ENCODE assay signal across 11 cellular contexts in the genomic region with DNA sequence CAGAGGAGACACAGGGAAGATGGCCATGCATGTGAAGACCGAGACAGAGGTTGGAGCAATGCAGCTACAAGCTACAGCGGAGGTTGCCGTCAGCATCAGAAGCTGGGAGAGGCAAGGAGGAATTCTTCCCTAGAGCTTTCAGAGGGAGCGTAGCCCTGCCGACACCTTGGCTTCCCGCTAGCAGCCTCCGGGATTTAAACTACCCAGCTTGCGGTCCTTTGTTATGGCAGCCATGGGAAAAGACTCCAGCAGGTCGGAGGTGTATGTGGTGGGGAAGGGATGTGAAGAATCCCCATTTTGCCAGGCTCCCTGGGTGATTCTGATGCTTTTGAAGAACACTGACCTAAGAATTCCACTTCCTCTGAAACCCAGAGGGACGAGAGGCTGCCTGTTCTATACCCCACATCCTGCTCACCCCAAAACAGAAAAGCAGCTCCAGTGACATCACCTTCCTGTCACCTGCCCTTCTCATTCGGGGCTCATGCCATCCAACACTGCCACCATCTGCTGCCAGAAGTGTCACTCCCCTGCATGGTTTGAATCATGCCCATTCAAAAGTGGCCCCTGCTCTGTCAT. TPM values are rescaled to one million over a fixed set of nuclear protein-coding genes. Genes with fewer than 3 reads are reported as not detected.
DNase-seq lines count a peak whose midpoint lies in the region; ATAC-seq and TF ChIP-seq lines count a peak whose summit lies in the region.
"Had no signal": no experiment of that assay in that cellular context is flagged by ENCODE, and none has a peak within 500 bp of the region (broad histone marks: within the 10 kb centered on the region; RNA-seq: fewer than 3 reads in every experiment).

No MANE protein-coding gene starts in this region.

- H3K27ac Mint-ChIP-seq in CD4-positive, CD25-positive, alpha-beta regulatory T cell: peak overlapping the region; percentile 76 to 98 (median 94)
- peak overlapping the region; percentile 65 for H3K27ac Mint-ChIP-seq in activated CD4-positive, alpha-beta memory T cell treated with anti-CD3 and anti-CD28 coated beads, Interleukin-2, amount 10 ng/mL, durations not matched to agents 7 days and 5 days

- no peak overlapping the region for H3K23ac ChIP-seq in neuronal stem cell (ENCODE audit: low read depth, low read length, poor library complexity)

- H3K4me1 ChIP-seq in CD4-positive, CD25-positive, alpha-beta regulatory T cell (ENCODE audit: control insufficient read depth, insufficient read depth, low read length, poor library complexity, severe bottlenecking): peaks cover 44% of the 10 kb centered on the region
- peaks cover 10 to 13% of the 10 kb centered on the region in 2 donors for H3K4me1 ChIP-seq in neuronal stem cell (ENCODE audit: control insufficient read depth in 2 of 2, insufficient read depth in 1 of 2, low read depth in 1 of 2, low read length in 2 of 2)

- no peak overlapping the region for H2AK5ac ChIP-seq in neuronal stem cell (ENCODE audit: low read depth, low read length)

- no peak overlapping the region for H2AFZ ChIP-seq in neuronal stem cell (ENCODE audit: low read length)

- H3K4me3 Mint-ChIP-seq in CD4-positive, CD25-positive, alpha-beta regulatory T cell: peak overlapping the region; percentile 29 to 97 (median 72)
- no peak overlapping the region for H3K4me3 Mint-ChIP-seq in activated CD4-positive, alpha-beta memory T cell treated with anti-CD3 and anti-CD28 coated beads, Interleukin-2, amount 10 ng/mL, durations not matched to agents 7 days and 5 days

- no peak overlapping the region for H3K4ac ChIP-seq in neuronal stem cell (ENCODE audit: low read length)

- no peaks in the 10 kb centered on the region for H3K36me3 Mint-ChIP-seq in CD4-positive, CD25-positive, alpha-beta regulatory T cell
- peaks cover 6% of the 10 kb centered on the region for H3K36me3 Mint-ChIP-seq in activated CD4-positive, alpha-beta memory T cell treated with anti-CD3 and anti-CD28 coated beads, Interleukin-2, amount 10 ng/mL, durations not matched to agents 7 days and 5 days (ENCODE audit: low read depth)
- H3K36me3 Mint-ChIP-seq: IgD-negative memory B cell had no signal

- H3K36me3 ChIP-seq in CD4-positive, CD25-positive, alpha-beta regulatory T cell (ENCODE audit: control insufficient read depth, insufficient read depth, low read length): no peaks in the 10 kb centered on the region
- no peaks in the 10 kb centered on the region for H3K36me3 ChIP-seq in neuronal stem cell (replicated peaks in 1 of 2; ENCODE audit: control insufficient read depth in 2 of 2, insufficient read depth in 2 of 2, low read length in 2 of 2)
- H3K36me3 ChIP-seq: esophagus muscularis mucosa had no signal

- H3K27me3 ChIP-seq in CD4-positive, CD25-positive, alpha-beta regulatory T cell (ENCODE audit: control insufficient read depth, insufficient read depth, low read length): peaks cover 1% of the 10 kb centered on the region
- peaks cover 4 to 35% (median 4%) of the 10 kb centered on the region in 3 experiments for H3K27me3 ChIP-seq in neuronal stem cell (ENCODE audit: control insufficient read depth in 3 of 3, insufficient read depth in 3 of 3, low read depth in 1 of 3, low read length in 3 of 3)

- peak overlapping the region; percentile 74 for H3K27ac ChIP-seq in CD4-positive, CD25-positive, alpha-beta regulatory T cell (ENCODE audit: insufficient read depth, low read length, poor library complexity, severe bottlenecking)
- H3K27ac ChIP-seq in coronary artery (no peak overlapping the region), neuronal stem cell (replicated peaks; ENCODE audit: low read length) (no peak overlapping the region)
- H3K27ac ChIP-seq: esophagus muscularis mucosa had no signal

- no peak overlapping the region for H3K4me2 ChIP-seq in neuronal stem cell (ENCODE audit: insufficient read depth, low read length, poor library complexity, severe bottlenecking)

- H3K4me3 ChIP-seq in CD4-positive, CD25-positive, alpha-beta regulatory T cell (ENCODE audit: low read depth, low read length): peak overlapping the region; percentile 24
- H3K4me3 ChIP-seq in coronary artery (no peak overlapping the region), neuronal stem cell (ENCODE audit: low read length in 2 of 2) (no peak overlapping the region)
- H3K4me3 ChIP-seq: esophagus muscularis mucosa had no signal

- no peak overlapping the region for H2BK15ac ChIP-seq in neuronal stem cell (ENCODE audit: low read length)

- POLR2A ChIA-PET in activated CD4-positive, alpha-beta memory T cell treated with anti-CD3 and anti-CD28 coated beads, Interleukin-2, amount 10 ng/mL, durations not matched to agents 7 days and 5 days (lab: Charles Lee): interaction anchor here (0.8 to 5.6 kb wide), 6 partner anchors 10 to 252 kb away, joined by 3 to 45 read pairs (median 6); partner anchors contain the start of genes MCM10, OPTN, PHYH and PRPF18

- H3K4me1 Mint-ChIP-seq in CD4-positive, CD25-positive, alpha-beta regulatory T cell: peaks cover 10 to 44% (median 32%) of the 10 kb centered on the region in 4 donors
- peaks cover 42% of the 10 kb centered on the region for H3K4me1 Mint-ChIP-seq in activated CD4-positive, alpha-beta memory T cell treated with anti-CD3 and anti-CD28 coated beads, Interleukin-2, amount 10 ng/mL, durations not matched to agents 7 days and 5 days

- ATAC-seq in CD4-positive, CD25-positive, alpha-beta regulatory T cell (ENCODE audit: low read depth in 2 of 2): peak; percentile 51
- ATAC-seq in GM19463 (IDR thresholded peaks at IDR 0.05; ENCODE audit: unreplicated experiment): no peak

- no CpG with 5 or more reads among the region's 11 CpGs for WGBS in neuronal stem cell (ENCODE audit: extremely low coverage in 2 of 2, insufficient read length in 2 of 2, insufficient replicate concordance in 1 of 2), 2 donors

- H2BK12ac ChIP-seq in neuronal stem cell (ENCODE audit: low read length): no peak overlapping the region

- CTCF ChIA-PET in activated CD4-positive, alpha-beta memory T cell treated with anti-CD3 and anti-CD28 coated beads, Interleukin-2, amount 10 ng/mL, durations not matched to agents 7 days and 5 days (lab: Charles Lee): interaction anchor here (0.6 to 2.6 kb wide), 7 partner anchors 15 to 551 kb away, joined by 3 to 12 read pairs (median 6); partner anchors contain the start of gene PRPF18

- peaks cover 0 to 3% (median 0%) of the 10 kb centered on the region in 7 donors for H3K9me3 Mint-ChIP-seq in CD4-positive, CD25-positive, alpha-beta regulatory T cell
- H3K9me3 Mint-ChIP-seq in activated CD4-positive, alpha-beta memory T cell treated with anti-CD3 and anti-CD28 coated beads, Interleukin-2, amount 10 ng/mL, durations not matched to agents 7 days and 5 days: no peaks in the 10 kb centered on the region
- H3K9me3 Mint-ChIP-seq: IgD-negative memory B cell had no signal

- peaks cover 26% of the 10 kb centered on the region for H3K27me3 Mint-ChIP-seq in CD4-positive, CD25-positive, alpha-beta regulatory T cell
- H3K27me3 Mint-ChIP-seq in activated CD4-positive, alpha-beta memory T cell treated with anti-CD3 and anti-CD28 coated beads, Interleukin-2, amount 10 ng/mL, durations not matched to agents 7 days and 5 days: peaks cover 12% of the 10 kb centered on the region

- DNase-seq in CD4-positive, CD25-positive, alpha-beta regulatory T cell: peak; percentile 16 to 88 (median 71)
- DNase-seq in GM20000 (ENCODE audit: low spot score) (peak; percentile 32), iPS DF 19.7 (ENCODE audit: low read depth, low spot score) (peak; percentile 85), coronary artery (ENCODE audit: low spot score) (no peak), neuronal stem cell (ENCODE audit: low spot score) (no peak), NOMO-1 treated with DMSO at 0.1 percent for 48 hours (lab: John Stamatoyannopoulos, UW; ENCODE audit: unreplicated experiment) (no peak)
- peak; percentile 68 for DNase-seq in activated CD4-positive, alpha-beta memory T cell treated with anti-CD3 and anti-CD28 coated beads, Interleukin-2, amount 10 ng/mL, durations not matched to agents 7 days and 5 days
- DNase-seq: NCI-H2081 treated with DMSO at 0.1 percent for 48 hours had no signal

- H4K8ac ChIP-seq in neuronal stem cell (ENCODE audit: low read depth, low read length): no peak overlapping the region

- H2BK120ac ChIP-seq in neuronal stem cell (ENCODE audit: low read depth, low read length): no peak overlapping the region

- H3K9me3 ChIP-seq in CD4-positive, CD25-positive, alpha-beta regulatory T cell (ENCODE audit: control insufficient read depth in 2 of 2, low read length in 2 of 2): no peaks in the 10 kb centered on the region
- H3K9me3 ChIP-seq in neuronal stem cell (replicated peaks in 1 of 2; ENCODE audit: control insufficient read depth in 2 of 2, insufficient read depth in 1 of 2, low read depth in 1 of 2, low read length in 2 of 2): no peaks in the 10 kb centered on the region
- H3K9me3 ChIP-seq: esophagus muscularis mucosa had no signal

- H2BK5ac ChIP-seq in neuronal stem cell (ENCODE audit: low read length): no peak overlapping the region

- no peak overlapping the region for H3K14ac ChIP-seq in neuronal stem cell (ENCODE audit: low read length)

- H3K9ac ChIP-seq in neuronal stem cell (ENCODE audit: low read depth, low read length, poor library complexity): no peak overlapping the region

- no peaks in the 10 kb centered on the region for H3K79me1 ChIP-seq in neuronal stem cell (ENCODE audit: low read depth, low read length)

- H3K18ac ChIP-seq in neuronal stem cell (ENCODE audit: low read length): no peak overlapping the region

- H4K91ac ChIP-seq in neuronal stem cell (ENCODE audit: low read depth, low read length, poor library complexity): no peak overlapping the region

- TF ChIP-seq CTCF in GM20000 (IDR thresholded peaks at IDR 0.05; ENCODE audit: extremely low read depth, missing control alignments) (no peak), coronary artery (IDR thresholded peaks at IDR 0.05) (no peak)

RNA-seq across cellular contexts. Expression of gene SEPHS1, which starts 3.3 kb away (rescaled TPM):
- total RNA-seq in CD4-positive, CD25-positive, alpha-beta regulatory T cell: 26.6 TPM
- 10 to 100 TPM; 14.6 to 22.2 (median 17.6) TPM for polyA plus RNA-seq in CD4-positive, CD25-positive, alpha-beta regulatory T cell
- total RNA-seq in activated CD4-positive, alpha-beta memory T cell treated with anti-CD3 and anti-CD28 coated beads, Interleukin-2, amount 10 ng/mL, durations not matched to agents 7 days and 5 days: 10 to 100 TPM; 50.9 to 53.6 TPM
- polyA plus RNA-seq in neuronal stem cell (2013, experiment 1 of 2): 56.0 TPM
- 55.4 TPM for polyA plus RNA-seq in neuronal stem cell (2013, experiment 2 of 2)

RNA-seq across cellular contexts. Expression of gene PHYH, which starts 51.6 kb away (rescaled TPM):
- 11.0 TPM for total RNA-seq in CD4-positive, CD25-positive, alpha-beta regulatory T cell
- polyA plus RNA-seq in CD4-positive, CD25-positive, alpha-beta regulatory T cell: 10 to 100 TPM; 10.2 to 13.7 (median 12.3) TPM
- total RNA-seq in activated CD4-positive, alpha-beta memory T cell treated with anti-CD3 and anti-CD28 coated beads, Interleukin-2, amount 10 ng/mL, durations not matched to agents 7 days and 5 days: 10 to 100 TPM; 10.9 to 11.2 TPM
- 27.5 TPM for polyA plus RNA-seq in neuronal stem cell (2013, experiment 1 of 2)
- 27.6 TPM for polyA plus RNA-seq in neuronal stem cell (2013, experiment 2 of 2)

Comparison
In these comparisons a context has a peak if more than half of its experiments do, and no peak if none do; other contexts are left out.
1. DNase-seq: peak in CD4-positive, CD25-positive, alpha-beta regulatory T cell (3 of 3), GM20000 (single experiment), activated CD4-positive, alpha-beta memory T cell treated with anti-CD3 and anti-CD28 coated beads, Interleukin-2, amount 10 ng/mL, durations not matched to agents 7 days and 5 days (single experiment) and iPS DF 19.7 (single experiment); none in coronary artery (single experiment), neuronal stem cell (single experiment) and NOMO-1 treated with DMSO at 0.1 percent for 48 hours (single experiment).